In the genomic region with DNA sequence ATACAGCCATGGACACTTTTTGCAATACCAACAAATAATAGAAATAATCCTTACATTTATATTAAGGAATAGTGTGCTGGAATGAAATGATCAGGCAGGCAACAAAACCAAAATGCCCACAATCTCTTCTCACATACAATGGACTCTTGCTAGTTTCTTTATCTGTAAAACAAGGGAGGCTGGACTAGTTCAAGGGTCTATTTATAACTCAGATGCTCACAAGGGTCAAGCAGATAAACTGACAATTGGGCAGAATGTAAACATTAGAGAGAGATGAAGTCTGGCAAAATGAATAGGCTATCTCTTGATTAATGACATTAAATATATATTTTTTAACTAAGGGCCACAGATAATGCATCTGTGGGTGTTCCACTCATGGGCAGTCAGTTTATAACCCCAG, we compare ENCODE assay signal across 19 cellular contexts.
"Had no signal": no experiment of that assay in that cellular context is flagged by ENCODE, and none has a peak within 500 bp of the region (broad histone marks: within the 10 kb centered on the region; RNA-seq: fewer than 3 reads in every experiment).

No MANE protein-coding gene starts in this region.

- H3K27ac ChIP-seq: colonic mucosa, foreskin keratinocyte, neutrophil, psoas muscle, suprapubic skin, thyroid gland, upper lobe of left lung, uterus had no signal

- ATAC-seq: foreskin keratinocyte; naive thymus-derived CD4-positive, alpha-beta T cell; psoas muscle; stimulated activated effector memory CD8-positive, alpha-beta T cell treated with anti-CD3 and anti-CD28 coated beads, Interleukin-12 subunit alpha, Interleukin-12 subunit beta, amount 100 ng/mL, for 72 hours; stimulated activated naive CD8-positive, alpha-beta T cell treated with anti-CD3 and anti-CD28 coated beads, Interleukin-15, Interleukin-2, amounts not matched to agents 100 U/mL and 50 U/mL, for 24 hours had no signal

- DNase-seq: colonic mucosa; dermis blood vessel endothelial cell; foreskin keratinocyte; head of caudate nucleus; immature natural killer cell; mesendoderm; naive thymus-derived CD4-positive, alpha-beta T cell; psoas muscle; stimulated activated CD4-positive, alpha-beta T cell treated with anti-CD3 and anti-CD28 coated beads, Interleukin-2, amount 100 ng/mL, for 48 hours; stimulated activated CD8-positive, alpha-beta memory T cell treated with anti-CD3 and anti-CD28 coated beads, Interleukin-4, amount 100 ng/mL, for 48 hours; stimulated activated naive CD8-positive, alpha-beta T cell treated with anti-CD3 and anti-CD28 coated beads, Interleukin-15, Interleukin-2, amounts not matched to agents 100 U/mL and 50 U/mL, for 24 hours; thyroid gland; upper lobe of left lung; uterus had no signal

- H3K9me3 ChIP-seq: colonic mucosa, neutrophil, psoas muscle, suprapubic skin, thyroid gland, upper lobe of left lung, uterus had no signal

- H3K27me3 ChIP-seq: colonic mucosa, foreskin keratinocyte, neutrophil, suprapubic skin, thyroid gland, upper lobe of left lung, uterus had no signal

- FAIRE-seq: keratinocyte had no signal

- H3K4me2 ChIP-seq: smooth muscle cell had no signal

- H3K4me3 ChIP-seq: colonic mucosa, psoas muscle, smooth muscle cell, suprapubic skin, thyroid gland, upper lobe of left lung, uterus had no signal

- H3K4me1 ChIP-seq: colonic mucosa, foreskin keratinocyte, psoas muscle, suprapubic skin, thyroid gland, upper lobe of left lung, uterus had no signal

- H3K36me3 ChIP-seq: colonic mucosa, uterus had no signal
